Comparison of ENCODE assay signal across 12 cellular contexts in the genomic region with DNA sequence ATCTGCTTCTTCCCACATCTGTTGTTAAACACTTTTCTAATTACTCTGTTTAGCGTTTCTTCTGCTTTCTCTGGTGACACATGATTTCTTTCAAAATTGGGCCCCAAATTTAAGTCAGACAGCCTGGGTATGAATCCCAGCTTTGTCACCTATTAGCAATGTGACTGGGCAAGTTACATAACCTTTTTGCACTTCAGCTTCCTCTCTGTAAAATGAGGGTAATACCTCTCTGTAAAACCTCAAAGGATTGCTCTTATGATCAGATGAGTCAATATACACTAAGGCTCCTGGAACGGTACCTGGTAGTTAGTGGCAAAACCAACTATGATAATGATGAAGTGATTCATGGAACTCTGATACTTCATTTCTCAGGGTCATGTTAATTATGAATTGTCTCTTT. TPM values are rescaled to one million over a fixed set of nuclear protein-coding genes. Genes with fewer than 3 reads are reported as not detected.
DNase-seq lines count a peak whose midpoint lies in the region; ATAC-seq and TF ChIP-seq lines count a peak whose summit lies in the region.
"Had no signal": no experiment of that assay in that cellular context is flagged by ENCODE, and none has a peak within 500 bp of the region (broad histone marks: within the 10 kb centered on the region; RNA-seq: fewer than 3 reads in every experiment).

No MANE protein-coding gene starts in this region.

- H3K36me3 ChIP-seq in kidney epithelial cell (ENCODE audit: control insufficient read depth, insufficient read depth, low read length), result no peaks in the 10 kb centered on the region
- H3K36me3 ChIP-seq: sigmoid colon had no signal

- TF ChIP-seq CTCF in kidney epithelial cell (IDR thresholded peaks at IDR 0.05; ENCODE audit: insufficient read depth, low read length, poor library complexity, severe bottlenecking), result no peak

- intact Hi-C loops in head of caudate nucleus (cut with DNase I), result no loop called here

- H3K27me3 ChIP-seq in kidney epithelial cell (ENCODE audit: control insufficient read depth, insufficient read depth, low read length), result no peaks in the 10 kb centered on the region
- H3K27me3 ChIP-seq: sigmoid colon had no signal

- DNase-seq in EH (ENCODE audit: low read depth), result peak; percentile 52
- DNase-seq in HT1080 (ENCODE audit: low read depth), result peak; percentile 88
- DNase-seq in amniotic epithelial cell (ENCODE audit: low read depth), result peak; percentile 60
- DNase-seq in kidney epithelial cell (ENCODE audit: low read depth), result peak; percentile 47
- no peak for DNase-seq in head of caudate nucleus
- DNase-seq: activated CD4-positive, CD25-positive, alpha-beta regulatory T cell treated with anti-CD3 and anti-CD28 coated beads, Interleukin-2, amount 50 U/mL, for 72 hours; activated gamma-delta T cell treated with Interleukin-2 at 50 U/mL for 16 hours; left colon; NCI-H1436 treated with DMSO at 0.1 percent for 48 hours; sigmoid colon had no signal

- ATAC-seq in HG02759 (IDR thresholded peaks at IDR 0.05; ENCODE audit: unreplicated experiment) (no peak), HG03139 (IDR thresholded peaks at IDR 0.05; ENCODE audit: unreplicated experiment) (no peak)
- ATAC-seq: left colon had no signal

- no peak overlapping the region for H3K4me3 ChIP-seq in kidney epithelial cell (ENCODE audit: low read depth, low read length)
- H3K4me3 ChIP-seq: sigmoid colon had no signal

RNA-seq across cellular contexts. Expression of gene E2F7, which starts 33.0 kb away (rescaled TPM):
- 37.3 and 38.9 TPM in 2 replicates for total RNA-seq in HT1080 (2014; rRNA removed; shearing (Covaris generic))
- 50.4 and 68.7 TPM in 2 replicates for polyA plus RNA-seq in HT1080 (2015; cell fraction: cytosol; rRNA removed)
- 91.3 and 96.3 TPM in 2 replicates for polyA plus RNA-seq in HT1080 (2015; cell fraction: nucleus; rRNA removed)
- total RNA-seq in kidney epithelial cell, result 34.2 and 53.3 TPM in 2 replicates

Comparison
In these comparisons a context has a peak if more than half of its experiments do, and no peak if none do; other contexts are left out.
1. DNase-seq: peak in EH (single experiment), HT1080 (single experiment), amniotic epithelial cell (single experiment) and kidney epithelial cell (single experiment); none in head of caudate nucleus (0 of 42).